Comparison of ENCODE assay signal across 17 cellular contexts in genomic region chr7:139422126-139422525, GRCh38.
DNase-seq lines count a peak whose midpoint lies in the region; ATAC-seq and TF ChIP-seq lines count a peak whose summit lies in the region.
"Had no signal": no experiment of that assay in that cellular context is flagged by ENCODE, and none has a peak within 500 bp of the region (broad histone marks: within the 10 kb centered on the region; RNA-seq: fewer than 3 reads in every experiment).

No MANE protein-coding gene starts in this region.

- H3K27me3 ChIP-seq in smooth muscle cell (ENCODE audit: low read depth): no peaks in the 10 kb centered on the region
- H3K27me3 ChIP-seq: pancreas had no signal

- peaks cover 50% of the 10 kb centered on the region for H4K20me1 ChIP-seq in smooth muscle cell (ENCODE audit: low read depth)

- no peak overlapping the region for H3K4me2 ChIP-seq in smooth muscle cell
- H3K4me2 ChIP-seq: A549 had no signal

- TF ChIP-seq CTCF in smooth muscle cell (IDR thresholded peaks at IDR 0.05; ENCODE audit: borderline replicate concordance, insufficient read depth, poor library complexity, severe bottlenecking): no peak

- H3K4me3 ChIP-seq in smooth muscle cell: no peak overlapping the region
- H3K4me3 ChIP-seq: A549, pancreas had no signal

- DNase-seq in NCI-H2171 treated with DMSO at 0.1 percent for 48 hours (lab: John Stamatoyannopoulos, UW) (peak; percentile 30), NCI-H2171 (lab: John Stamatoyannopoulos, UW) (no peak), islet precursor cell (peak; percentile 88), smooth muscle cell (lab: John Stamatoyannopoulos, UW; ENCODE audit: unreplicated experiment) (no peak), NCI-H1105 treated with DMSO at 0.1 percent for 48 hours (lab: John Stamatoyannopoulos, UW) (no peak)
- DNase-seq: activated T-cell treated with anti-CD3 and anti-CD28 coated beads, Interleukin-2, amount 50 U/mL, for 72 hours; CD8-positive, alpha-beta T cell; endodermal cell; naive thymus-derived CD4-positive, alpha-beta T cell; NCI-H1436; NCI-H345; pancreas had no signal

- no peak overlapping the region for H3K9ac ChIP-seq in smooth muscle cell (ENCODE audit: low read depth)

- peaks cover 12% of the 10 kb centered on the region for H3F3A ChIP-seq in smooth muscle cell (ENCODE audit: low read depth)

- ATAC-seq in GM18909 (IDR thresholded peaks at IDR 0.05; ENCODE audit: poor library complexity, unreplicated experiment): no peak
- ATAC-seq in GM18520 (IDR thresholded peaks at IDR 0.05; ENCODE audit: unreplicated experiment): no peak
- ATAC-seq: A549; activated T-cell treated with anti-CD3 and anti-CD28 coated beads, Interleukin-2, amount 50 U/mL, for 72 hours; CD8-positive, alpha-beta T cell; left lobe of liver; naive thymus-derived CD4-positive, alpha-beta T cell had no signal

- no peaks in the 10 kb centered on the region for H3K4me1 ChIP-seq in smooth muscle cell (ENCODE audit: low read depth)
- H3K4me1 ChIP-seq: A549, pancreas had no signal

- H2AFZ ChIP-seq in smooth muscle cell (ENCODE audit: low read depth): no peak overlapping the region

- H3K79me2 ChIP-seq in smooth muscle cell (ENCODE audit: low read depth): no peaks in the 10 kb centered on the region

- 40% methylated on average over 7 of the region's 7 CpGs for WGBS in smooth muscle cell (ENCODE audit: low lambda C conversion rate)

- peak overlapping the region; percentile 75 for H3K27ac ChIP-seq in angular gyrus (ENCODE audit: low read depth, low read length)
- peak overlapping the region; percentile 54 for H3K27ac ChIP-seq in smooth muscle cell (ENCODE audit: low read depth)
- H3K27ac ChIP-seq: A549, pancreas had no signal

- no peaks in the 10 kb centered on the region for H3K9me3 ChIP-seq in smooth muscle cell (replicated peaks; ENCODE audit: low read depth)
- H3K9me3 ChIP-seq: A549, pancreas had no signal

- H3K36me3 ChIP-seq in smooth muscle cell (ENCODE audit: low read depth): peaks cover 40% of the 10 kb centered on the region

Comparison
In these comparisons a context has a peak if more than half of its experiments do, and no peak if none do; other contexts are left out.
1. DNase-seq: peak in NCI-H2171 treated with DMSO at 0.1 percent for 48 hours (single experiment) and islet precursor cell (single experiment); none in NCI-H2171 (single experiment), smooth muscle cell (single experiment) and NCI-H1105 treated with DMSO at 0.1 percent for 48 hours (single experiment).